ENCODE assay signal across 1 cellular context in genomic region chr11:14891143-14892035, GRCh38.
TF ChIP-seq lines count a peak whose summit lies in the region.

No MANE protein-coding gene starts in this region.

TF ChIP-seq in K562, 482 proteins besides CTCF, POLR2A, EP300 and RAD21 (continued from another document and continues in another):
- TF ChIP-seq E2F4 (CRISPR knock-in tag; IDR thresholded peaks at IDR 0.05; ENCODE audit: low read depth), result peak; percentile 76; the same call in 1 of the 2 replicates
- TF ChIP-seq ELK1 (CRISPR knock-in tag; IDR thresholded peaks at IDR 0.05), result no peak
- no peak for TF ChIP-seq HOXB6 (CRISPR knock-in tag; IDR thresholded peaks at IDR 0.05; ENCODE audit: borderline replicate concordance)
- no peak for TF ChIP-seq ZNF707 (CRISPR knock-in tag; conservative IDR thresholded peaks at IDR 0.05)
- no peak for TF ChIP-seq PCBP2 (IDR thresholded peaks at IDR 0.05; ENCODE audit: low read depth, low read length, poor library complexity, severe bottlenecking)
- TF ChIP-seq ATF6 (CRISPR knock-in tag; IDR thresholded peaks at IDR 0.05), result peak; percentile 98
- TF ChIP-seq EHMT2 (IDR thresholded peaks at IDR 0.05), result no peak
- no peak for TF ChIP-seq ZEB2 (IDR thresholded peaks at IDR 0.05)
- no peak for TF ChIP-seq RBM22 (IDR thresholded peaks at IDR 0.05; ENCODE audit: low read depth, low read length, poor library complexity, severe bottlenecking)
- no peak for TF ChIP-seq STAT5B (CRISPR knock-in tag; IDR thresholded peaks at IDR 0.05)
- TF ChIP-seq SMAD3 (CRISPR knock-in tag; conservative IDR thresholded peaks at IDR 0.05), result no peak; the same call in 1 of the 2 replicates
- TF ChIP-seq TAF9B (IDR thresholded peaks at IDR 0.05; ENCODE audit: partially characterized antibody), result peak; percentile 50
- peak; percentile 97 for TF ChIP-seq NEUROD1 (IDR thresholded peaks at IDR 0.05; ENCODE audit: borderline replicate concordance, low read depth, low read length, partially characterized antibody)
- peak; percentile 95 for TF ChIP-seq ZNF511 (CRISPR knock-in tag; IDR thresholded peaks at IDR 0.05)
- no peak for TF ChIP-seq BRCA1 (IDR thresholded peaks at IDR 0.05)
- no peak for TF ChIP-seq BRCA1 (CRISPR knock-in tag; IDR thresholded peaks at IDR 0.05)
- TF ChIP-seq ZNF280A (IDR thresholded peaks at IDR 0.05; ENCODE audit: low read depth, partially characterized antibody), result no peak
- TF ChIP-seq, protein P1, sequence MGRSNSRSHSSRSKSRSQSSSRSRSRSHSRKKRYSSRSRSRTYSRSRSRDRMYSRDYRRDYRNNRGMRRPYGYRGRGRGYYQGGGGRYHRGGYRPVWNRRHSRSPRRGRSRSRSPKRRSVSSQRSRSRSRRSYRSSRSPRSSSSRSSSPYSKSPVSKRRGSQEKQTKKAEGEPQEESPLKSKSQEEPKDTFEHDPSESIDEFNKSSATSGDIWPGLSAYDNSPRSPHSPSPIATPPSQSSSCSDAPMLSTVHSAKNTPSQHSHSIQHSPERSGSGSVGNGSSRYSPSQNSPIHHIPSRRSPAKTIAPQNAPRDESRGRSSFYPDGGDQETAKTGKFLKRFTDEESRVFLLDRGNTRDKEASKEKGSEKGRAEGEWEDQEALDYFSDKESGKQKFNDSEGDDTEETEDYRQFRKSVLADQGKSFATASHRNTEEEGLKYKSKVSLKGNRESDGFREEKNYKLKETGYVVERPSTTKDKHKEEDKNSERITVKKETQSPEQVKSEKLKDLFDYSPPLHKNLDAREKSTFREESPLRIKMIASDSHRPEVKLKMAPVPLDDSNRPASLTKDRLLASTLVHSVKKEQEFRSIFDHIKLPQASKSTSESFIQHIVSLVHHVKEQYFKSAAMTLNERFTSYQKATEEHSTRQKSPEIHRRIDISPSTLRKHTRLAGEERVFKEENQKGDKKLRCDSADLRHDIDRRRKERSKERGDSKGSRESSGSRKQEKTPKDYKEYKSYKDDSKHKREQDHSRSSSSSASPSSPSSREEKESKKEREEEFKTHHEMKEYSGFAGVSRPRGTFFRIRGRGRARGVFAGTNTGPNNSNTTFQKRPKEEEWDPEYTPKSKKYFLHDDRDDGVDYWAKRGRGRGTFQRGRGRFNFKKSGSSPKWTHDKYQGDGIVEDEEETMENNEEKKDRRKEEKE (IDR thresholded peaks at IDR 0.05; ENCODE audit: borderline replicate concordance in 1 of 2, control insufficient read depth in 1 of 2, low read depth in 2 of 2, low read length in 1 of 2), result no peak
- TF ChIP-seq ZNF224 (CRISPR knock-in tag; IDR thresholded peaks at IDR 0.05), result no peak
- no peak for TF ChIP-seq OTX1 (CRISPR knock-in tag; IDR thresholded peaks at IDR 0.05)
- TF ChIP-seq, protein P2, sequence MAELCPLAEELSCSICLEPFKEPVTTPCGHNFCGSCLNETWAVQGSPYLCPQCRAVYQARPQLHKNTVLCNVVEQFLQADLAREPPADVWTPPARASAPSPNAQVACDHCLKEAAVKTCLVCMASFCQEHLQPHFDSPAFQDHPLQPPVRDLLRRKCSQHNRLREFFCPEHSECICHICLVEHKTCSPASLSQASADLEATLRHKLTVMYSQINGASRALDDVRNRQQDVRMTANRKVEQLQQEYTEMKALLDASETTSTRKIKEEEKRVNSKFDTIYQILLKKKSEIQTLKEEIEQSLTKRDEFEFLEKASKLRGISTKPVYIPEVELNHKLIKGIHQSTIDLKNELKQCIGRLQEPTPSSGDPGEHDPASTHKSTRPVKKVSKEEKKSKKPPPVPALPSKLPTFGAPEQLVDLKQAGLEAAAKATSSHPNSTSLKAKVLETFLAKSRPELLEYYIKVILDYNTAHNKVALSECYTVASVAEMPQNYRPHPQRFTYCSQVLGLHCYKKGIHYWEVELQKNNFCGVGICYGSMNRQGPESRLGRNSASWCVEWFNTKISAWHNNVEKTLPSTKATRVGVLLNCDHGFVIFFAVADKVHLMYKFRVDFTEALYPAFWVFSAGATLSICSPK (IDR thresholded peaks at IDR 0.05; ENCODE audit: borderline replicate concordance), result no peak
- no peak for TF ChIP-seq ATF1 (CRISPR knock-in tag; IDR thresholded peaks at IDR 0.05)
- peak; percentile 24 for TF ChIP-seq ATF1 (tag; IDR thresholded peaks at IDR 0.05)
- TF ChIP-seq, protein P3, sequence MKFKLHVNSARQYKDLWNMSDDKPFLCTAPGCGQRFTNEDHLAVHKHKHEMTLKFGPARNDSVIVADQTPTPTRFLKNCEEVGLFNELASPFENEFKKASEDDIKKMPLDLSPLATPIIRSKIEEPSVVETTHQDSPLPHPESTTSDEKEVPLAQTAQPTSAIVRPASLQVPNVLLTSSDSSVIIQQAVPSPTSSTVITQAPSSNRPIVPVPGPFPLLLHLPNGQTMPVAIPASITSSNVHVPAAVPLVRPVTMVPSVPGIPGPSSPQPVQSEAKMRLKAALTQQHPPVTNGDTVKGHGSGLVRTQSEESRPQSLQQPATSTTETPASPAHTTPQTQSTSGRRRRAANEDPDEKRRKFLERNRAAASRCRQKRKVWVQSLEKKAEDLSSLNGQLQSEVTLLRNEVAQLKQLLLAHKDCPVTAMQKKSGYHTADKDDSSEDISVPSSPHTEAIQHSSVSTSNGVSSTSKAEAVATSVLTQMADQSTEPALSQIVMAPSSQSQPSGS (CRISPR knock-in tag; IDR thresholded peaks at IDR 0.05), result no peak
- peak; percentile 55 for TF ChIP-seq ASH1L (IDR thresholded peaks at IDR 0.05; ENCODE audit: borderline replicate concordance, low read depth, partially characterized antibody)
- peak; percentile 50 for TF ChIP-seq CEBPG (CRISPR knock-in tag; IDR thresholded peaks at IDR 0.05)
- TF ChIP-seq CEBPG (tag; conservative IDR thresholded peaks at IDR 0.05 in 1 of 2, IDR thresholded peaks at IDR 0.05 in 1 of 2), result no peak
- TF ChIP-seq ZC3H8 (IDR thresholded peaks at IDR 0.05), result no peak
- 0 out of 2 replicates have a peak, but pooled peaks have one; percentile 61 for TF ChIP-seq NBN (IDR thresholded peaks at IDR 0.05; ENCODE audit: low read depth)
- TF ChIP-seq, protein P4, sequence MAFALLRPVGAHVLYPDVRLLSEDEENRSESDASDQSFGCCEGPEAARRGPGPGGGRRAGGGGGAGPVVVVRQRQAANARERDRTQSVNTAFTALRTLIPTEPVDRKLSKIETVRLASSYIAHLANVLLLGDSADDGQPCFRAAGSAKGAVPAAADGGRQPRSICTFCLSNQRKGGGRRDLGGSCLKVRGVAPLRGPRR (CRISPR knock-in tag; IDR thresholded peaks at IDR 0.05), result no peak
- no peak for TF ChIP-seq SRSF3 (IDR thresholded peaks at IDR 0.05; ENCODE audit: insufficient read depth, low read length)
- TF ChIP-seq ZNF316 (IDR thresholded peaks at IDR 0.05), result peak; percentile 57
- no peak for TF ChIP-seq GTF2F1 (IDR thresholded peaks at IDR 0.05; ENCODE audit: low read depth, low read length)
- TF ChIP-seq CBFB (CRISPR knock-in tag; IDR thresholded peaks at IDR 0.05), result peak; percentile 67; the same call in 1 of the 2 replicates
- no peak for TF ChIP-seq KAT2B (IDR thresholded peaks at IDR 0.05; ENCODE audit: low read depth, low read length)
- TF ChIP-seq MBD2 (IDR thresholded peaks at IDR 0.05; ENCODE audit: borderline replicate concordance, low read depth), result no peak
- TF ChIP-seq ZMIZ1 (IDR thresholded peaks at IDR 0.05; ENCODE audit: low read depth in 2 of 2, low read length in 2 of 2), result no peak
- no peak for TF ChIP-seq NFE2 (IDR thresholded peaks at IDR 0.05; ENCODE audit: low read depth)
- TF ChIP-seq, protein P5, sequence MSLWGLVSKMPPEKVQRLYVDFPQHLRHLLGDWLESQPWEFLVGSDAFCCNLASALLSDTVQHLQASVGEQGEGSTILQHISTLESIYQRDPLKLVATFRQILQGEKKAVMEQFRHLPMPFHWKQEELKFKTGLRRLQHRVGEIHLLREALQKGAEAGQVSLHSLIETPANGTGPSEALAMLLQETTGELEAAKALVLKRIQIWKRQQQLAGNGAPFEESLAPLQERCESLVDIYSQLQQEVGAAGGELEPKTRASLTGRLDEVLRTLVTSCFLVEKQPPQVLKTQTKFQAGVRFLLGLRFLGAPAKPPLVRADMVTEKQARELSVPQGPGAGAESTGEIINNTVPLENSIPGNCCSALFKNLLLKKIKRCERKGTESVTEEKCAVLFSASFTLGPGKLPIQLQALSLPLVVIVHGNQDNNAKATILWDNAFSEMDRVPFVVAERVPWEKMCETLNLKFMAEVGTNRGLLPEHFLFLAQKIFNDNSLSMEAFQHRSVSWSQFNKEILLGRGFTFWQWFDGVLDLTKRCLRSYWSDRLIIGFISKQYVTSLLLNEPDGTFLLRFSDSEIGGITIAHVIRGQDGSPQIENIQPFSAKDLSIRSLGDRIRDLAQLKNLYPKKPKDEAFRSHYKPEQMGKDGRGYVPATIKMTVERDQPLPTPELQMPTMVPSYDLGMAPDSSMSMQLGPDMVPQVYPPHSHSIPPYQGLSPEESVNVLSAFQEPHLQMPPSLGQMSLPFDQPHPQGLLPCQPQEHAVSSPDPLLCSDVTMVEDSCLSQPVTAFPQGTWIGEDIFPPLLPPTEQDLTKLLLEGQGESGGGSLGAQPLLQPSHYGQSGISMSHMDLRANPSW (CRISPR knock-in tag; IDR thresholded peaks at IDR 0.05), result 0 out of 2 replicates have a peak, but pooled peaks have one; percentile 65
